In the genomic region with DNA sequence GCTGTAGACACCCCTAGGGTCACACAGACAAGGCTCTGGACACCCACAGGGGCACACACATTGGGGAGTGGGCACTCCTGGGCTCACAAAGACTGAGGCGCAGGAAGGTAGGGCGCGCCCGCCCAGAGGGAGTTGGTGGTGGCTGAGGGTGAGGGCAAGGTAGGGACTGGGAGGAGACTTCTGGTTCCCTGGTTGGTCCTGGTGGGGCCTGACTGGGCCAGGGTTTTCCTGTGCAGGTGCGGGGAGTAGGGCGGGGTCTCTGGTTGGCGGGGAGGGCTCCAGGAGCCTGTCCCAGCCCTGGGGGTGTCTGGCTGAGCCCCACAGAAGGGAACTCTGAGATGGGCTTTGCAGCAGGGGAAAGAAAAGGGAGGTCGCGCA, we compare ENCODE assay signal across 8 cellular contexts. TPM values are rescaled to one million over a fixed set of nuclear protein-coding genes. Genes with fewer than 3 reads are reported as not detected.
DNase-seq lines count a peak whose midpoint lies in the region; ATAC-seq and TF ChIP-seq lines count a peak whose summit lies in the region.

No MANE protein-coding gene starts in this region.

- H3K4me3 ChIP-seq in left ventricle myocardium inferior (peak overlapping the region; percentile 81), skeletal muscle tissue (ENCODE audit: low read length in 3 of 3) (peak overlapping the region; percentile 78 to 83 (median 80))

- peak overlapping the region; percentile 84 to 88 (median 86) for H3K9ac ChIP-seq in skeletal muscle tissue (ENCODE audit: low read depth in 1 of 3, low read length in 3 of 3)

- H3K9me3 ChIP-seq in left ventricle myocardium inferior (replicated peaks) (no peaks in the 10 kb centered on the region), skeletal muscle tissue (ENCODE audit: control insufficient read depth in 3 of 3, low read length in 3 of 3) (no peaks in the 10 kb centered on the region)

- H3K27ac ChIP-seq in left ventricle myocardium inferior (replicated peaks): peak overlapping the region; percentile 92
- H3K27ac ChIP-seq in skeletal muscle tissue (ENCODE audit: low read depth, low read length): peak overlapping the region; percentile 76

- DNase-seq in T-helper 2 cell treated with Interferon-gamma antibody and Interleukin-4, amounts not matched to agents 5 μg/mL and 100 μg/mL, for 36 hours (ENCODE audit: low spot score): no peak
- no peak for DNase-seq in T-helper 2 cell
- DNase-seq in activated naive CD4-positive, alpha-beta T cell treated with anti-CD3 and anti-CD28 coated beads, Interleukin-2, amount 10 ng/mL, durations not matched to agents 7 days and 5 days: peak; percentile 44
- no peak for DNase-seq in left ventricle myocardium inferior
- DNase-seq in SIG-M5 (lab: John Stamatoyannopoulos, UW): no peak
- no peak for DNase-seq in medulla oblongata (ENCODE audit: extremely low spot score)

- peak overlapping the region; percentile 95 for H3K27ac Mint-ChIP-seq in T-helper 2 cell treated with Interferon-gamma antibody and Interleukin-4, amounts not matched to agents 5 μg/mL and 100 μg/mL, for 36 hours
- H3K27ac Mint-ChIP-seq in activated naive CD4-positive, alpha-beta T cell treated with anti-CD3 and anti-CD28 coated beads, Interleukin-2, amount 10 ng/mL, durations not matched to agents 7 days and 5 days: peak overlapping the region; percentile 88

- intact Hi-C loops in left ventricle myocardium inferior (cut with micrococcal nuclease): no loop called here

- no peaks in the 10 kb centered on the region for H3K27me3 Mint-ChIP-seq in T-helper 2 cell treated with Interferon-gamma antibody and Interleukin-4, amounts not matched to agents 5 μg/mL and 100 μg/mL, for 36 hours (ENCODE audit: low read depth)
- H3K27me3 Mint-ChIP-seq in activated naive CD4-positive, alpha-beta T cell treated with anti-CD3 and anti-CD28 coated beads, Interleukin-2, amount 10 ng/mL, durations not matched to agents 7 days and 5 days: no peaks in the 10 kb centered on the region

- CTCF ChIA-PET in activated naive CD4-positive, alpha-beta T cell treated with anti-CD3 and anti-CD28 coated beads, Interleukin-2, amount 10 ng/mL, durations not matched to agents 7 days and 5 days (lab: Charles Lee): no interaction called here

- no peaks in the 10 kb centered on the region for H3K36me3 Mint-ChIP-seq in T-helper 2 cell treated with Interferon-gamma antibody and Interleukin-4, amounts not matched to agents 5 μg/mL and 100 μg/mL, for 36 hours (ENCODE audit: low read depth)
- H3K36me3 Mint-ChIP-seq in activated naive CD4-positive, alpha-beta T cell treated with anti-CD3 and anti-CD28 coated beads, Interleukin-2, amount 10 ng/mL, durations not matched to agents 7 days and 5 days: peaks cover 9% of the 10 kb centered on the region

- no peaks in the 10 kb centered on the region for H3K9me3 Mint-ChIP-seq in T-helper 2 cell treated with Interferon-gamma antibody and Interleukin-4, amounts not matched to agents 5 μg/mL and 100 μg/mL, for 36 hours
- no peaks in the 10 kb centered on the region for H3K9me3 Mint-ChIP-seq in activated naive CD4-positive, alpha-beta T cell treated with anti-CD3 and anti-CD28 coated beads, Interleukin-2, amount 10 ng/mL, durations not matched to agents 7 days and 5 days

- no peaks in the 10 kb centered on the region for H3K27me3 ChIP-seq in left ventricle myocardium inferior (ENCODE audit: low read depth)
- H3K27me3 ChIP-seq in skeletal muscle tissue (ENCODE audit: control insufficient read depth in 3 of 3, insufficient read depth in 3 of 3, low read length in 3 of 3): no peaks in the 10 kb centered on the region

- H3K4me1 ChIP-seq in left ventricle myocardium inferior (peaks cover 23% of the 10 kb centered on the region), skeletal muscle tissue (ENCODE audit: control insufficient read depth in 3 of 3, insufficient read depth in 3 of 3, low read length in 3 of 3) (peaks cover 4 to 5% (median 5%) of the 10 kb centered on the region in 3 donors)

- peak overlapping the region; percentile 95 for H3K4me3 Mint-ChIP-seq in T-helper 2 cell treated with Interferon-gamma antibody and Interleukin-4, amounts not matched to agents 5 μg/mL and 100 μg/mL, for 36 hours
- peak overlapping the region; percentile 86 for H3K4me3 Mint-ChIP-seq in activated naive CD4-positive, alpha-beta T cell treated with anti-CD3 and anti-CD28 coated beads, Interleukin-2, amount 10 ng/mL, durations not matched to agents 7 days and 5 days

- no peak for TF ChIP-seq CTCF in left ventricle myocardium inferior (IDR thresholded peaks at IDR 0.05; ENCODE audit: borderline replicate concordance)

- peaks cover 19% of the 10 kb centered on the region for H3K4me1 Mint-ChIP-seq in T-helper 2 cell treated with Interferon-gamma antibody and Interleukin-4, amounts not matched to agents 5 μg/mL and 100 μg/mL, for 36 hours (ENCODE audit: low read depth)
- peaks cover 39% of the 10 kb centered on the region for H3K4me1 Mint-ChIP-seq in activated naive CD4-positive, alpha-beta T cell treated with anti-CD3 and anti-CD28 coated beads, Interleukin-2, amount 10 ng/mL, durations not matched to agents 7 days and 5 days

- H3K36me3 ChIP-seq in left ventricle myocardium inferior (no peaks in the 10 kb centered on the region), skeletal muscle tissue (ENCODE audit: control insufficient read depth in 3 of 3, insufficient read depth in 3 of 3, low read length in 3 of 3) (no peaks in the 10 kb centered on the region)

- ATAC-seq in HG03280 (IDR thresholded peaks at IDR 0.05; ENCODE audit: unreplicated experiment): peak; percentile 15

RNA-seq across cellular contexts. Expression of gene WAS, which starts 6.7 kb away (rescaled TPM):
- 2.3 TPM for total RNA-seq in left ventricle myocardium inferior
- 1.0 TPM for total RNA-seq in skeletal muscle tissue

RNA-seq across cellular contexts. Expression of gene SUV39H1, which starts 19.7 kb away (rescaled TPM):
- total RNA-seq in left ventricle myocardium inferior: 2.6 TPM
- total RNA-seq in skeletal muscle tissue: 2.6 TPM
